8 cellular contexts compared by ENCODE assay signal in genomic region chr9:128505414-128505765, GRCh38. TPM values are rescaled to one million over a fixed set of nuclear protein-coding genes. Genes with fewer than 3 reads are reported as not detected.
DNase-seq lines count a peak whose midpoint lies in the region; ATAC-seq, FAIRE-seq and TF ChIP-seq lines count a peak whose summit lies in the region.

No MANE protein-coding gene starts in this region.

- DNase-seq in A673 (ENCODE audit: low spot score): no peak
- DNase-seq in HL-60 (ENCODE audit: low read depth in 1 of 2, low spot score in 1 of 2): no peak
- DNase-seq in K562 (ENCODE audit: extremely low read depth in 1 of 4, low spot score in 3 of 4): no peak
- no peak for DNase-seq in mesenchymal stem cell
- no peak for DNase-seq in NCI-H345 treated with DMSO at 0.1 percent for 48 hours (lab: John Stamatoyannopoulos, UW; ENCODE audit: unreplicated experiment)
- no peak for DNase-seq in NCI-H187 treated with DMSO at 0.1 percent for 48 hours (lab: John Stamatoyannopoulos, UW)

- peak overlapping the region; percentile 74 for H3K27ac ChIP-seq in A673 (ENCODE audit: low read depth, low read length, poor library complexity, severe bottlenecking)
- peak overlapping the region; percentile 82; the same call in 1 of the 2 replicates for H3K27ac ChIP-seq in HL-60 (replicated peaks)
- 0 out of 3 replicates have a peak overlapping the region, but pooled peaks have one; percentile 86 for H3K27ac ChIP-seq in K562 (ENCODE audit: extremely low read depth, low read depth, low read length)
- H3K27ac ChIP-seq in mesenchymal stem cell (ENCODE audit: low read length, poor library complexity, severe bottlenecking): peak overlapping the region; percentile 57

- H2BK12ac ChIP-seq in mesenchymal stem cell (ENCODE audit: low read length in 2 of 2): no peak overlapping the region

- H3K4me3 ChIP-seq in A673 (ENCODE audit: low read depth, low read length, poor library complexity, severe bottlenecking) (peak overlapping the region; percentile 79), HL-60 (replicated peaks; ENCODE audit: insufficient read depth, low read length) (peak overlapping the region; percentile 79), K562 (peak overlapping the region; percentile 69), mesenchymal stem cell (ENCODE audit: insufficient read depth in 1 of 2, low read depth in 1 of 2, low read length in 2 of 2) (peak overlapping the region; percentile 90 to 98)

- H3K9ac ChIP-seq in K562 (ENCODE audit: insufficient read depth in 1 of 2, low read depth in 2 of 2, low read length in 2 of 2): peak overlapping the region; percentile 88 to 100
- H3K9ac ChIP-seq in mesenchymal stem cell (ENCODE audit: low read length): peak overlapping the region; percentile 98

- TF ChIP-seq CTCF in A673 (conservative IDR thresholded peaks at IDR 0.05; ENCODE audit: low read depth, low read length) (no peak), HL-60 (IDR thresholded peaks at IDR 0.05; ENCODE audit: insufficient read depth, low read length) (no peak), K562 (IDR thresholded peaks at IDR 0.05 in 2 of 3, conservative IDR thresholded peaks at IDR 0.05 in 1 of 3; ENCODE audit: insufficient read depth in 2 of 3, low read depth in 1 of 3, low read length in 3 of 3) (no peak)

- H4K20me1 ChIP-seq in K562 (replicated peaks; ENCODE audit: control insufficient read depth, insufficient read depth, low read length): 0 out of 2 replicates have a peak, but pooled peaks cover 3% of the 10 kb centered on the region

- H3K4me1 ChIP-seq in A673 (ENCODE audit: insufficient read depth, low read length, poor library complexity, severe bottlenecking) (peaks cover 6% of the 10 kb centered on the region), K562 (replicated peaks in 1 of 2; ENCODE audit: control insufficient read depth in 2 of 2, insufficient read depth in 2 of 2, low read length in 2 of 2) (peaks cover 6 to 11% of the 10 kb centered on the region in 2 experiments; a peak in 4 of 5 replicates), mesenchymal stem cell (ENCODE audit: control insufficient read depth, insufficient read depth, low read depth, low read length) (peaks cover 7% of the 10 kb centered on the region)

- no peak overlapping the region for H3K4ac ChIP-seq in mesenchymal stem cell (ENCODE audit: low read depth in 1 of 2, low read length in 2 of 2)

- H3K27me3 ChIP-seq in A673 (replicated peaks; ENCODE audit: insufficient read depth, low read depth, low read length, poor library complexity) (no peaks in the 10 kb centered on the region), HL-60 (ENCODE audit: insufficient read depth, poor library complexity, severe bottlenecking) (no peaks in the 10 kb centered on the region), K562 (ENCODE audit: control insufficient read depth in 2 of 2, insufficient read depth in 2 of 2, low read length in 2 of 2) (no peaks in the 10 kb centered on the region), mesenchymal stem cell (ENCODE audit: control insufficient read depth in 1 of 2, insufficient read depth in 1 of 2, low read length in 2 of 2) (no peaks in the 10 kb centered on the region)

- no peak for TF ChIP-seq POLR2A in K562 (conservative IDR thresholded peaks at IDR 0.05)

- H3K4me2 ChIP-seq in K562 (ENCODE audit: insufficient read depth, low read length) (peak overlapping the region; percentile 97), mesenchymal stem cell (ENCODE audit: low read length, poor library complexity, severe bottlenecking) (peak overlapping the region; percentile 93)

- no peak overlapping the region for H2BK5ac ChIP-seq in mesenchymal stem cell (ENCODE audit: low read depth, low read length, poor library complexity, severe bottlenecking)

- H3K9me3 ChIP-seq in A673 (ENCODE audit: low read depth, low read length, poor library complexity, severe bottlenecking) (no peaks in the 10 kb centered on the region), K562 (replicated peaks; ENCODE audit: control insufficient read depth, insufficient read depth, low read depth, low read length) (no peaks in the 10 kb centered on the region), mesenchymal stem cell (ENCODE audit: control insufficient read depth, low read length) (no peaks in the 10 kb centered on the region)

- TSS peak; percentile 55 for BruUV-seq in A673 (replicated peaks; lab: Mats Ljungman, UMichigan)
- BruUV-seq in K562 (replicated peaks; lab: Mats Ljungman, UMichigan): no TSS peak

- intact Hi-C loops in A673 (cut with micrococcal nuclease; ENCODE audit: unreplicated experiment): no loop called here
- intact Hi-C loops in K562 (cut with micrococcal nuclease): loop anchor here (2.0 to 10.0 kb wide), 2 partner anchors 67 to 109 kb away; no protein-coding TSS in a partner anchor

- H3K36me3 ChIP-seq in A673 (ENCODE audit: insufficient read depth, low read length, poor library complexity, severe bottlenecking) (peaks cover 22% of the 10 kb centered on the region), K562 (ENCODE audit: control insufficient read depth, insufficient read depth, low read length) (peaks cover 41% of the 10 kb centered on the region), mesenchymal stem cell (ENCODE audit: control insufficient read depth in 1 of 2, insufficient read depth in 2 of 2, low read depth in 1 of 2, low read length in 2 of 2) (peaks cover 12 to 31% of the 10 kb centered on the region in 2 experiments)

- no peak overlapping the region for H3K18ac ChIP-seq in mesenchymal stem cell (ENCODE audit: low read depth in 1 of 2, low read length in 2 of 2)

- no peak overlapping the region for H2BK15ac ChIP-seq in mesenchymal stem cell (ENCODE audit: low read depth, poor library complexity, severe bottlenecking)

- in situ Hi-C loops in K562 (cut with MboI): no loop called here

- H3K79me2 ChIP-seq in K562 (ENCODE audit: control insufficient read depth, insufficient read depth, low read length): peaks cover 30% of the 10 kb centered on the region

- no peaks in the 10 kb centered on the region for H3K9me1 ChIP-seq in K562 (ENCODE audit: control insufficient read depth, insufficient read depth, low read length)

- TF ChIP-seq EP300 in K562 (IDR thresholded peaks at IDR 0.05; ENCODE audit: low read length): no peak

- H2BK120ac ChIP-seq in mesenchymal stem cell (ENCODE audit: low read depth, low read length): no peak overlapping the region

- CTCF ChIA-PET in A673 (lab: Charles Lee): interaction anchor here (0.9 kb wide), 1 partner anchor 67 kb away, joined by 4 read pairs; no protein-coding TSS in a partner anchor
- CTCF ChIA-PET in K562 (lab: Yijun Ruan, JAX; ENCODE audit: low intra/inter-chr PET ratio): no interaction called here

- POLR2A ChIA-PET in A673 (lab: Charles Lee; ENCODE audit: low non-redundant PET): interaction anchor here (0.6 kb wide), 1 partner anchor 23 kb away, joined by 12 read pairs; no protein-coding TSS in a partner anchor
- POLR2A ChIA-PET in K562 (lab: Yijun Ruan, JAX): interaction anchor here (0.6 to 1.3 kb wide), 10 partner anchors 8 to 215 kb away, joined by 3 to 6 read pairs (median 3); partner anchors contain the start of gene SPTAN1

- peak overlapping the region; percentile 98; the same call in 1 of the 2 replicates for H2AFZ ChIP-seq in K562 (ENCODE audit: low read depth, low read length)
- H2AFZ ChIP-seq in mesenchymal stem cell (ENCODE audit: low read depth, low read length): no peak overlapping the region

- H3K14ac ChIP-seq in mesenchymal stem cell (ENCODE audit: low read length in 2 of 2): no peak overlapping the region

- no peak overlapping the region for H4K91ac ChIP-seq in mesenchymal stem cell (ENCODE audit: low read length)

- no peak for FAIRE-seq in K562 (lab: Jason Lieb, UNC)

- TF ChIP-seq RAD21 in K562 (CRISPR knock-in tag; conservative IDR thresholded peaks at IDR 0.05 in 1 of 2, IDR thresholded peaks at IDR 0.05 in 1 of 2): no peak

- 6% methylated on average over 6 of the region's 6 CpGs for WGBS in K562 (ENCODE audit: insufficient coverage, low coverage, missing lambda C conversion rate)
- 81% methylated on average over 3 of the region's 6 CpGs for WGBS in mesenchymal stem cell

- H2AK5ac ChIP-seq in mesenchymal stem cell (ENCODE audit: low read length, severe bottlenecking): no peak overlapping the region

- no peak overlapping the region for H4K8ac ChIP-seq in mesenchymal stem cell (ENCODE audit: low read length)

- no peak overlapping the region for H3K23ac ChIP-seq in mesenchymal stem cell (ENCODE audit: low read length in 2 of 2)

- ATAC-seq in K562 (no peak), HG03342 (IDR thresholded peaks at IDR 0.05; ENCODE audit: unreplicated experiment) (no peak), HG03469 (IDR thresholded peaks at IDR 0.05; ENCODE audit: unreplicated experiment) (no peak)

- H3K79me1 ChIP-seq in mesenchymal stem cell (replicated peaks; ENCODE audit: low read length, poor library complexity, severe bottlenecking): peaks cover 14% of the 10 kb centered on the region

RNA-seq across cellular contexts. Expression of gene GLE1, which starts 0.9 kb away (rescaled TPM):
- 52.1 and 52.3 TPM in 2 replicates for total RNA-seq in A673 (2021)
- total RNA-seq in K562 (2011; cell fraction: chromatin; rRNA removed; ENCODE audit: low replicate concordance): 19.8 and 21.8 TPM in 2 replicates
- 15.5 and 15.8 TPM in 2 replicates for total RNA-seq in K562 (2011; cell fraction: nucleolus; rRNA removed)
- total RNA-seq in K562 (2011; cell fraction: nucleoplasm; rRNA removed): 16.0 and 16.3 TPM in 2 replicates
- total RNA-seq in K562 (2014; rRNA removed): 37.6 and 39.2 TPM in 2 replicates
- 37.7 and 40.7 TPM in 2 replicates for total RNA-seq in K562 (2014; rRNA removed; fragmentation: Illumina TruSeq; extraction: Trizol)
- 37.6 and 42.7 TPM in 2 replicates for total RNA-seq in K562 (2015; rRNA removed; fragmentation: Illumina TruSeq; extraction: Trizol)
- total RNA-seq in K562 (2021): 35.0 and 37.1 TPM in 2 replicates
- polyA plus RNA-seq in K562 (2011; rRNA removed): 39.1 and 44.8 TPM in 2 replicates
- 27.8 and 35.1 TPM in 2 replicates for polyA plus RNA-seq in K562 (2011; cell fraction: cytosol; rRNA removed)
- 18.9 and 23.2 TPM in 2 replicates for polyA plus RNA-seq in K562 (2011; cell fraction: nucleus; rRNA removed)
- 28.6 and 41.1 TPM in 2 replicates for polyA plus RNA-seq in K562 (2012)
- polyA plus RNA-seq in K562 (2014; fragmentation: Illumina TruSeq; extraction: Trizol): 38.5 and 41.8 TPM in 2 replicates
- 10 to 100 TPM; 15.9 to 19.8 TPM for polyA plus RNA-seq in K562 (2014; fragmentation: Nextera tagmentation; extraction: Ambion mirVana)
- polyA plus RNA-seq in K562 (2014; rRNA removed): 28.8 and 32.5 TPM in 2 replicates
- polyA minus RNA-seq in K562 (2011; rRNA and poly(A)+ RNA removed): 64.0 and 69.3 TPM in 2 replicates
- polyA minus RNA-seq in K562 (2011; cell fraction: cytosol; rRNA and poly(A)+ RNA removed): 29.9 and 37.6 TPM in 2 replicates
- 6.7 and 13.0 TPM in 2 replicates for polyA minus RNA-seq in K562 (2011; cell fraction: nucleus; rRNA and poly(A)+ RNA removed)
- 9.8 TPM for polyA plus RNA-seq in mesenchymal stem cell (2013, experiment 1 of 2)
- 10.1 TPM for polyA plus RNA-seq in mesenchymal stem cell (2013, experiment 2 of 2)

RNA-seq across cellular contexts. Expression of gene SPTAN1, which starts 47.0 kb away (rescaled TPM):
- total RNA-seq in A673 (2021) (239 and 262 TPM in 2 replicates), K562 (2014; rRNA removed) (7.0 and 10.8 TPM in 2 replicates), K562 (2014; rRNA removed; fragmentation: Illumina TruSeq; extraction: Trizol) (4.5 and 4.7 TPM in 2 replicates), K562 (2015; rRNA removed; fragmentation: Illumina TruSeq; extraction: Trizol) (10.4 and 11.5 TPM in 2 replicates), K562 (2021) (13.5 and 13.7 TPM in 2 replicates)
- total RNA-seq in K562 (2011; cell fraction: chromatin; rRNA removed; ENCODE audit: low replicate concordance): 83.7 and 109 TPM in 2 replicates
- 46.7 and 52.4 TPM in 2 replicates for total RNA-seq in K562 (2011; cell fraction: nucleolus; rRNA removed)
- 52.9 and 60.3 TPM in 2 replicates for total RNA-seq in K562 (2011; cell fraction: nucleoplasm; rRNA removed)
- polyA plus RNA-seq in K562 (2011; rRNA removed) (8.3 and 16.5 TPM in 2 replicates), K562 (2014; fragmentation: Illumina TruSeq; extraction: Trizol) (6.8 and 8.5 TPM in 2 replicates), K562 (2014; fragmentation: Nextera tagmentation; extraction: Ambion mirVana) (1 to 10 TPM; 1.5 to 2.1 TPM), K562 (2014; rRNA removed) (5.0 and 6.0 TPM in 2 replicates)
- polyA plus RNA-seq in K562 (2011; cell fraction: cytosol; rRNA removed): 10.2 and 13.4 TPM in 2 replicates
- 65.4 and 117 TPM in 2 replicates for polyA plus RNA-seq in K562 (2011; cell fraction: nucleus; rRNA removed)
- polyA plus RNA-seq in K562 (2012): 20.3 and 34.9 TPM in 2 replicates
- 25.3 and 27.0 TPM in 2 replicates for polyA minus RNA-seq in K562 (2011; rRNA and poly(A)+ RNA removed)
- polyA minus RNA-seq in K562 (2011; cell fraction: cytosol; rRNA and poly(A)+ RNA removed): 14.7 and 15.7 TPM in 2 replicates
- 25.7 and 72.6 TPM in 2 replicates for polyA minus RNA-seq in K562 (2011; cell fraction: nucleus; rRNA and poly(A)+ RNA removed)
- polyA plus RNA-seq in mesenchymal stem cell (2013, experiment 1 of 2): 107 TPM
- 95.5 TPM for polyA plus RNA-seq in mesenchymal stem cell (2013, experiment 2 of 2)

RNA-seq across cellular contexts. Expression of gene ODF2, which starts 49.6 kb away (rescaled TPM):
- total RNA-seq in A673 (2021) (80.6 and 83.1 TPM in 2 replicates), K562 (2014; rRNA removed) (73.7 and 76.5 TPM in 2 replicates), K562 (2014; rRNA removed; fragmentation: Illumina TruSeq; extraction: Trizol) (54.1 and 56.9 TPM in 2 replicates), K562 (2015; rRNA removed; fragmentation: Illumina TruSeq; extraction: Trizol) (70.1 and 71.3 TPM in 2 replicates), K562 (2021) (61.9 and 71.6 TPM in 2 replicates)
- total RNA-seq in K562 (2011; cell fraction: chromatin; rRNA removed; ENCODE audit: low replicate concordance): 159 and 215 TPM in 2 replicates
- 89.5 and 89.9 TPM in 2 replicates for total RNA-seq in K562 (2011; cell fraction: nucleolus; rRNA removed)
- total RNA-seq in K562 (2011; cell fraction: nucleoplasm; rRNA removed): 111 and 132 TPM in 2 replicates
- polyA plus RNA-seq in K562 (2011; rRNA removed) (23.1 and 33.2 TPM in 2 replicates), K562 (2014; fragmentation: Illumina TruSeq; extraction: Trizol) (79.3 and 83.2 TPM in 2 replicates), K562 (2014; fragmentation: Nextera tagmentation; extraction: Ambion mirVana) (10 to 100 TPM; 16.5 to 69.7 TPM), K562 (2014; rRNA removed) (46.7 and 52.3 TPM in 2 replicates)
- 16.3 and 20.6 TPM in 2 replicates for polyA plus RNA-seq in K562 (2011; cell fraction: cytosol; rRNA removed)
- polyA plus RNA-seq in K562 (2011; cell fraction: nucleus; rRNA removed): 243 and 275 TPM in 2 replicates
- polyA plus RNA-seq in K562 (2012): 63.5 and 64.9 TPM in 2 replicates
- 21.7 and 24.7 TPM in 2 replicates for polyA minus RNA-seq in K562 (2011; rRNA and poly(A)+ RNA removed)
- 20.7 and 23.0 TPM in 2 replicates for polyA minus RNA-seq in K562 (2011; cell fraction: cytosol; rRNA and poly(A)+ RNA removed)
- 25.8 and 37.1 TPM in 2 replicates for polyA minus RNA-seq in K562 (2011; cell fraction: nucleus; rRNA and poly(A)+ RNA removed)
- 20.1 TPM for polyA plus RNA-seq in mesenchymal stem cell (2013, experiment 1 of 2)
- polyA plus RNA-seq in mesenchymal stem cell (2013, experiment 2 of 2): 20.1 TPM
